1 cellular context compared by ENCODE assay signal in the genomic region with DNA sequence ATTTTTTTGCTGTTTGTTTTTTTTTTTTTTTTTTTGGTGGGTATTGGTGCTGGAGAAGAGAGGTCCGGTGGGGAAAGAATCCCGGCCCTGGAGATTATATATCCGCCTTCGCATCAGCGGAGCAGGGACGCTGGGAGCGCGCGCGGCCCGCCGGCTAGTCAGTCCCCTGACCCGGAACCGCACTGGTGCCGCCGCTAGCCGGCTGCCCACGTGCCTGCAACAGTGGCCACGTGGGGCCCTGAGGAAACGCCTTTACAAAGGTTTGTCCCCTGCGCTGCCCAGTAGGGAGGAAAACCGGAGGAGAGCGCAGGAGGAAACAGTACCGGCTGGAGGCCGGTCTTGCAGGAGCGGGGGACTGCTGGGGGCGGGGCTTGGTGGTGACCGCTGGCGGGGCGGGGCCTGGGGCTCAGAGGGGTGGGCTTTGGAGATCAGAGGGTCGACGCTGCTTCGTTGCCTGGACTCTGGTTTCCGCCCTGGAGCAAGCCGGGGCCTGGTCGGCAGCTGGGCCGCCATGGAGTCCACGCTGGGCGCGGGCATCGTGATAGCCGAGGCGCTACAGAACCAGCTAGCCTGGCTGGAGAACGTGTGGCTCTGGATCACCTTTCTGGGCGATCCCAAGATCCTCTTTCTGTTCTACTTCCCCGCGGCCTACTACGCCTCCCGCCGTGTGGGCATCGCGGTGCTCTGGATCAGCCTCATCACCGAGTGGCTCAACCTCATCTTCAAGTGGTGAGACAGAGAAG.
TF ChIP-seq lines count a peak whose summit lies in the region.

A gene with protein sequence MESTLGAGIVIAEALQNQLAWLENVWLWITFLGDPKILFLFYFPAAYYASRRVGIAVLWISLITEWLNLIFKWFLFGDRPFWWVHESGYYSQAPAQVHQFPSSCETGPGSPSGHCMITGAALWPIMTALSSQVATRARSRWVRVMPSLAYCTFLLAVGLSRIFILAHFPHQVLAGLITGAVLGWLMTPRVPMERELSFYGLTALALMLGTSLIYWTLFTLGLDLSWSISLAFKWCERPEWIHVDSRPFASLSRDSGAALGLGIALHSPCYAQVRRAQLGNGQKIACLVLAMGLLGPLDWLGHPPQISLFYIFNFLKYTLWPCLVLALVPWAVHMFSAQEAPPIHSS (plus strand): TSS at position 281 of the 743 bp plus-strand sequence. CDS start 231 bp downstream, at position 512.

TF ChIP-seq in HepG2, 621 proteins besides CTCF, POLR2A, EP300 and RAD21 (continued from another document and continues in another):
- TF ChIP-seq, protein P1, sequence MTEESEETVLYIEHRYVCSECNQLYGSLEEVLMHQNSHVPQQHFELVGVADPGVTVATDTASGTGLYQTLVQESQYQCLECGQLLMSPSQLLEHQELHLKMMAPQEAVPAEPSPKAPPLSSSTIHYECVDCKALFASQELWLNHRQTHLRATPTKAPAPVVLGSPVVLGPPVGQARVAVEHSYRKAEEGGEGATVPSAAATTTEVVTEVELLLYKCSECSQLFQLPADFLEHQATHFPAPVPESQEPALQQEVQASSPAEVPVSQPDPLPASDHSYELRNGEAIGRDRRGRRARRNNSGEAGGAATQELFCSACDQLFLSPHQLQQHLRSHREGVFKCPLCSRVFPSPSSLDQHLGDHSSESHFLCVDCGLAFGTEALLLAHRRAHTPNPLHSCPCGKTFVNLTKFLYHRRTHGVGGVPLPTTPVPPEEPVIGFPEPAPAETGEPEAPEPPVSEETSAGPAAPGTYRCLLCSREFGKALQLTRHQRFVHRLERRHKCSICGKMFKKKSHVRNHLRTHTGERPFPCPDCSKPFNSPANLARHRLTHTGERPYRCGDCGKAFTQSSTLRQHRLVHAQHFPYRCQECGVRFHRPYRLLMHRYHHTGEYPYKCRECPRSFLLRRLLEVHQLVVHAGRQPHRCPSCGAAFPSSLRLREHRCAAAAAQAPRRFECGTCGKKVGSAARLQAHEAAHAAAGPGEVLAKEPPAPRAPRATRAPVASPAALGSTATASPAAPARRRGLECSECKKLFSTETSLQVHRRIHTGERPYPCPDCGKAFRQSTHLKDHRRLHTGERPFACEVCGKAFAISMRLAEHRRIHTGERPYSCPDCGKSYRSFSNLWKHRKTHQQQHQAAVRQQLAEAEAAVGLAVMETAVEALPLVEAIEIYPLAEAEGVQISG (CRISPR knock-in tag; IDR thresholded peaks at IDR 0.05), result peak; percentile 95
- TF ChIP-seq, protein P2, sequence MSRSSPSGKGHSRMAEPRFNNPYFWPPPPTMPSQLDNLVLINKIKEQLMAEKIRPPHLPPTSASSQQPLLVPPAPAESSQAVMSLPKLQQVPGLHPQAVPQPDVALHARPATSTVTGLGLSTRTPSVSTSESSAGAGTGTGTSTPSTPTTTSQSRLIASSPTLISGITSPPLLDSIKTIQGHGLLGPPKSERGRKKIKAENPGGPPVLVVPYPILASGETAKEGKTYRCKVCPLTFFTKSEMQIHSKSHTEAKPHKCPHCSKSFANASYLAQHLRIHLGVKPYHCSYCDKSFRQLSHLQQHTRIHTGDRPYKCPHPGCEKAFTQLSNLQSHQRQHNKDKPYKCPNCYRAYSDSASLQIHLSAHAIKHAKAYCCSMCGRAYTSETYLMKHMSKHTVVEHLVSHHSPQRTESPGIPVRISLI (CRISPR knock-in tag; IDR thresholded peaks at IDR 0.05; ENCODE audit: borderline replicate concordance), result peak; percentile 64; the same call in 1 of the 2 replicates
- TF ChIP-seq ATF1 (CRISPR knock-in tag; IDR thresholded peaks at IDR 0.05) (no peak; the same call in 1 of the 2 replicates), ZNF841 (CRISPR knock-in tag; IDR thresholded peaks at IDR 0.05; ENCODE audit: borderline replicate concordance) (0 out of 2 replicates have a peak, but pooled peaks have one; percentile 65), ZMYM3 (CRISPR knock-in tag; IDR thresholded peaks at IDR 0.05) (peak; percentile 80), ZBTB1 (CRISPR knock-in tag; IDR thresholded peaks at IDR 0.05; ENCODE audit: borderline replicate concordance) (no peak), SP1 (IDR thresholded peaks at IDR 0.05) (no peak), SP1 (CRISPR knock-in tag; IDR thresholded peaks at IDR 0.05) (peak; percentile 86), ZBTB8A (CRISPR knock-in tag; IDR thresholded peaks at IDR 0.05; ENCODE audit: borderline replicate concordance, low read depth) (no peak), DNMT3B (CRISPR knock-in tag; conservative IDR thresholded peaks at IDR 0.05) (peak; percentile 96), PAX8 (CRISPR knock-in tag; IDR thresholded peaks at IDR 0.05; ENCODE audit: borderline replicate concordance) (0 out of 2 replicates have a peak, but pooled peaks have one; percentile 25), MBNL3 (CRISPR knock-in tag; conservative IDR thresholded peaks at IDR 0.05) (no peak), ZNF3 (CRISPR knock-in tag; IDR thresholded peaks at IDR 0.05) (no peak; the same call in 1 of the 2 replicates), ZNF12 (CRISPR knock-in tag; IDR thresholded peaks at IDR 0.05) (peak; percentile 72), NCOR1 (IDR thresholded peaks at IDR 0.05; ENCODE audit: borderline replicate concordance, low read length) (no peak), CREB1 (IDR thresholded peaks at IDR 0.05) (peak; percentile 63), CREB1 (CRISPR knock-in tag; IDR thresholded peaks at IDR 0.05) (peak; percentile 69), ZNF337 (CRISPR knock-in tag; IDR thresholded peaks at IDR 0.05; ENCODE audit: borderline replicate concordance, low read depth) (peak; percentile 79; the same call in 1 of the 2 replicates), ZBTB20 (CRISPR knock-in tag; IDR thresholded peaks at IDR 0.05; ENCODE audit: borderline replicate concordance, low read depth) (peak; percentile 98; the same call in 1 of the 2 replicates), NR2C2 (CRISPR knock-in tag; IDR thresholded peaks at IDR 0.05; ENCODE audit: borderline replicate concordance) (peak; percentile 99), ZNF737 (CRISPR knock-in tag; IDR thresholded peaks at IDR 0.05; ENCODE audit: borderline replicate concordance) (no peak; the same call in 1 of the 2 replicates), ZNF230 (CRISPR knock-in tag; IDR thresholded peaks at IDR 0.05) (peak; percentile 93), ZNF510 (CRISPR knock-in tag; IDR thresholded peaks at IDR 0.05; ENCODE audit: low read depth) (peak; percentile 90)
- TF ChIP-seq, protein P3, sequence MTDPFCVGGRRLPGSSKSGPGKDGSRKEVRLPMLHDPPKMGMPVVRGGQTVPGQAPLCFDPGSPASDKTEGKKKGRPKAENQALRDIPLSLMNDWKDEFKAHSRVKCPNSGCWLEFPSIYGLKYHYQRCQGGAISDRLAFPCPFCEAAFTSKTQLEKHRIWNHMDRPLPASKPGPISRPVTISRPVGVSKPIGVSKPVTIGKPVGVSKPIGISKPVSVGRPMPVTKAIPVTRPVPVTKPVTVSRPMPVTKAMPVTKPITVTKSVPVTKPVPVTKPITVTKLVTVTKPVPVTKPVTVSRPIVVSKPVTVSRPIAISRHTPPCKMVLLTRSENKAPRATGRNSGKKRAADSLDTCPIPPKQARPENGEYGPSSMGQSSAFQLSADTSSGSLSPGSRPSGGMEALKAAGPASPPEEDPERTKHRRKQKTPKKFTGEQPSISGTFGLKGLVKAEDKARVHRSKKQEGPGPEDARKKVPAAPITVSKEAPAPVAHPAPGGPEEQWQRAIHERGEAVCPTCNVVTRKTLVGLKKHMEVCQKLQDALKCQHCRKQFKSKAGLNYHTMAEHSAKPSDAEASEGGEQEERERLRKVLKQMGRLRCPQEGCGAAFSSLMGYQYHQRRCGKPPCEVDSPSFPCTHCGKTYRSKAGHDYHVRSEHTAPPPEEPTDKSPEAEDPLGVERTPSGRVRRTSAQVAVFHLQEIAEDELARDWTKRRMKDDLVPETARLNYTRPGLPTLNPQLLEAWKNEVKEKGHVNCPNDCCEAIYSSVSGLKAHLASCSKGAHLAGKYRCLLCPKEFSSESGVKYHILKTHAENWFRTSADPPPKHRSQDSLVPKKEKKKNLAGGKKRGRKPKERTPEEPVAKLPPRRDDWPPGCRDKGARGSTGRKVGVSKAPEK (CRISPR knock-in tag; IDR thresholded peaks at IDR 0.05; ENCODE audit: borderline replicate concordance), result no peak
- TF ChIP-seq, protein P4, sequence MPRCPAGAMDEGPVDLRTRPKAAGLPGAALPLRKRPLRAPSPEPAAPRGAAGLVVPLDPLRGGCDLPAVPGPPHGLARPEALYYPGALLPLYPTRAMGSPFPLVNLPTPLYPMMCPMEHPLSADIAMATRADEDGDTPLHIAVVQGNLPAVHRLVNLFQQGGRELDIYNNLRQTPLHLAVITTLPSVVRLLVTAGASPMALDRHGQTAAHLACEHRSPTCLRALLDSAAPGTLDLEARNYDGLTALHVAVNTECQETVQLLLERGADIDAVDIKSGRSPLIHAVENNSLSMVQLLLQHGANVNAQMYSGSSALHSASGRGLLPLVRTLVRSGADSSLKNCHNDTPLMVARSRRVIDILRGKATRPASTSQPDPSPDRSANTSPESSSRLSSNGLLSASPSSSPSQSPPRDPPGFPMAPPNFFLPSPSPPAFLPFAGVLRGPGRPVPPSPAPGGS (CRISPR knock-in tag; IDR thresholded peaks at IDR 0.05), result peak; percentile 96
- TF ChIP-seq, protein P5, sequence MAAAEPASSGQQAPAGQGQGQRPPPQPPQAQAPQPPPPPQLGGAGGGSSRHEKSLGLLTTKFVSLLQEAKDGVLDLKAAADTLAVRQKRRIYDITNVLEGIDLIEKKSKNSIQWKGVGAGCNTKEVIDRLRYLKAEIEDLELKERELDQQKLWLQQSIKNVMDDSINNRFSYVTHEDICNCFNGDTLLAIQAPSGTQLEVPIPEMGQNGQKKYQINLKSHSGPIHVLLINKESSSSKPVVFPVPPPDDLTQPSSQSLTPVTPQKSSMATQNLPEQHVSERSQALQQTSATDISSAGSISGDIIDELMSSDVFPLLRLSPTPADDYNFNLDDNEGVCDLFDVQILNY (CRISPR knock-in tag; conservative IDR thresholded peaks at IDR 0.05), result peak; percentile 72; the same call in 1 of the 2 replicates
- TF ChIP-seq, protein P6, sequence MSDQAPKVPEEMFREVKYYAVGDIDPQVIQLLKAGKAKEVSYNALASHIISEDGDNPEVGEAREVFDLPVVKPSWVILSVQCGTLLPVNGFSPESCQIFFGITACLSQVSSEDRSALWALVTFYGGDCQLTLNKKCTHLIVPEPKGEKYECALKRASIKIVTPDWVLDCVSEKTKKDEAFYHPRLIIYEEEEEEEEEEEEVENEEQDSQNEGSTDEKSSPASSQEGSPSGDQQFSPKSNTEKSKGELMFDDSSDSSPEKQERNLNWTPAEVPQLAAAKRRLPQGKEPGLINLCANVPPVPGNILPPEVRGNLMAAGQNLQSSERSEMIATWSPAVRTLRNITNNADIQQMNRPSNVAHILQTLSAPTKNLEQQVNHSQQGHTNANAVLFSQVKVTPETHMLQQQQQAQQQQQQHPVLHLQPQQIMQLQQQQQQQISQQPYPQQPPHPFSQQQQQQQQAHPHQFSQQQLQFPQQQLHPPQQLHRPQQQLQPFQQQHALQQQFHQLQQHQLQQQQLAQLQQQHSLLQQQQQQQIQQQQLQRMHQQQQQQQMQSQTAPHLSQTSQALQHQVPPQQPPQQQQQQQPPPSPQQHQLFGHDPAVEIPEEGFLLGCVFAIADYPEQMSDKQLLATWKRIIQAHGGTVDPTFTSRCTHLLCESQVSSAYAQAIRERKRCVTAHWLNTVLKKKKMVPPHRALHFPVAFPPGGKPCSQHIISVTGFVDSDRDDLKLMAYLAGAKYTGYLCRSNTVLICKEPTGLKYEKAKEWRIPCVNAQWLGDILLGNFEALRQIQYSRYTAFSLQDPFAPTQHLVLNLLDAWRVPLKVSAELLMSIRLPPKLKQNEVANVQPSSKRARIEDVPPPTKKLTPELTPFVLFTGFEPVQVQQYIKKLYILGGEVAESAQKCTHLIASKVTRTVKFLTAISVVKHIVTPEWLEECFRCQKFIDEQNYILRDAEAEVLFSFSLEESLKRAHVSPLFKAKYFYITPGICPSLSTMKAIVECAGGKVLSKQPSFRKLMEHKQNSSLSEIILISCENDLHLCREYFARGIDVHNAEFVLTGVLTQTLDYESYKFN (CRISPR knock-in tag; conservative IDR thresholded peaks at IDR 0.05), result peak; percentile 82
- TF ChIP-seq, protein P7, sequence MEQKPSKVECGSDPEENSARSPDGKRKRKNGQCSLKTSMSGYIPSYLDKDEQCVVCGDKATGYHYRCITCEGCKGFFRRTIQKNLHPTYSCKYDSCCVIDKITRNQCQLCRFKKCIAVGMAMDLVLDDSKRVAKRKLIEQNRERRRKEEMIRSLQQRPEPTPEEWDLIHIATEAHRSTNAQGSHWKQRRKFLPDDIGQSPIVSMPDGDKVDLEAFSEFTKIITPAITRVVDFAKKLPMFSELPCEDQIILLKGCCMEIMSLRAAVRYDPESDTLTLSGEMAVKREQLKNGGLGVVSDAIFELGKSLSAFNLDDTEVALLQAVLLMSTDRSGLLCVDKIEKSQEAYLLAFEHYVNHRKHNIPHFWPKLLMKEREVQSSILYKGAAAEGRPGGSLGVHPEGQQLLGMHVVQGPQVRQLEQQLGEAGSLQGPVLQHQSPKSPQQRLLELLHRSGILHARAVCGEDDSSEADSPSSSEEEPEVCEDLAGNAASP (CRISPR knock-in tag; IDR thresholded peaks at IDR 0.05; ENCODE audit: borderline replicate concordance), result peak; percentile 87
- TF ChIP-seq, protein P8, sequence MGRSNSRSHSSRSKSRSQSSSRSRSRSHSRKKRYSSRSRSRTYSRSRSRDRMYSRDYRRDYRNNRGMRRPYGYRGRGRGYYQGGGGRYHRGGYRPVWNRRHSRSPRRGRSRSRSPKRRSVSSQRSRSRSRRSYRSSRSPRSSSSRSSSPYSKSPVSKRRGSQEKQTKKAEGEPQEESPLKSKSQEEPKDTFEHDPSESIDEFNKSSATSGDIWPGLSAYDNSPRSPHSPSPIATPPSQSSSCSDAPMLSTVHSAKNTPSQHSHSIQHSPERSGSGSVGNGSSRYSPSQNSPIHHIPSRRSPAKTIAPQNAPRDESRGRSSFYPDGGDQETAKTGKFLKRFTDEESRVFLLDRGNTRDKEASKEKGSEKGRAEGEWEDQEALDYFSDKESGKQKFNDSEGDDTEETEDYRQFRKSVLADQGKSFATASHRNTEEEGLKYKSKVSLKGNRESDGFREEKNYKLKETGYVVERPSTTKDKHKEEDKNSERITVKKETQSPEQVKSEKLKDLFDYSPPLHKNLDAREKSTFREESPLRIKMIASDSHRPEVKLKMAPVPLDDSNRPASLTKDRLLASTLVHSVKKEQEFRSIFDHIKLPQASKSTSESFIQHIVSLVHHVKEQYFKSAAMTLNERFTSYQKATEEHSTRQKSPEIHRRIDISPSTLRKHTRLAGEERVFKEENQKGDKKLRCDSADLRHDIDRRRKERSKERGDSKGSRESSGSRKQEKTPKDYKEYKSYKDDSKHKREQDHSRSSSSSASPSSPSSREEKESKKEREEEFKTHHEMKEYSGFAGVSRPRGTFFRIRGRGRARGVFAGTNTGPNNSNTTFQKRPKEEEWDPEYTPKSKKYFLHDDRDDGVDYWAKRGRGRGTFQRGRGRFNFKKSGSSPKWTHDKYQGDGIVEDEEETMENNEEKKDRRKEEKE (IDR thresholded peaks at IDR 0.05), result no peak
- TF ChIP-seq, protein P9, sequence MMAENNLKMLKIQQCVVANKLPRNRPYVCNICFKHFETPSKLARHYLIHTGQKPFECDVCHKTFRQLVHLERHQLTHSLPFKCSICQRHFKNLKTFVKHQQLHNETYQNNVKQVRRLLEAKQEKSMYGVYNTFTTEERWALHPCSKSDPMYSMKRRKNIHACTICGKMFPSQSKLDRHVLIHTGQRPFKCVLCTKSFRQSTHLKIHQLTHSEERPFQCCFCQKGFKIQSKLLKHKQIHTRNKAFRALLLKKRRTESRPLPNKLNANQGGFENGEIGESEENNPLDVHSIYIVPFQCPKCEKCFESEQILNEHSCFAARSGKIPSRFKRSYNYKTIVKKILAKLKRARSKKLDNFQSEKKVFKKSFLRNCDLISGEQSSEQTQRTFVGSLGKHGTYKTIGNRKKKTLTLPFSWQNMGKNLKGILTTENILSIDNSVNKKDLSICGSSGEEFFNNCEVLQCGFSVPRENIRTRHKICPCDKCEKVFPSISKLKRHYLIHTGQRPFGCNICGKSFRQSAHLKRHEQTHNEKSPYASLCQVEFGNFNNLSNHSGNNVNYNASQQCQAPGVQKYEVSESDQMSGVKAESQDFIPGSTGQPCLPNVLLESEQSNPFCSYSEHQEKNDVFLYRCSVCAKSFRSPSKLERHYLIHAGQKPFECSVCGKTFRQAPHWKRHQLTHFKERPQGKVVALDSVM (CRISPR knock-in tag; IDR thresholded peaks at IDR 0.05), result peak; percentile 80
